12 cellular contexts compared by ENCODE assay signal in the genomic region with DNA sequence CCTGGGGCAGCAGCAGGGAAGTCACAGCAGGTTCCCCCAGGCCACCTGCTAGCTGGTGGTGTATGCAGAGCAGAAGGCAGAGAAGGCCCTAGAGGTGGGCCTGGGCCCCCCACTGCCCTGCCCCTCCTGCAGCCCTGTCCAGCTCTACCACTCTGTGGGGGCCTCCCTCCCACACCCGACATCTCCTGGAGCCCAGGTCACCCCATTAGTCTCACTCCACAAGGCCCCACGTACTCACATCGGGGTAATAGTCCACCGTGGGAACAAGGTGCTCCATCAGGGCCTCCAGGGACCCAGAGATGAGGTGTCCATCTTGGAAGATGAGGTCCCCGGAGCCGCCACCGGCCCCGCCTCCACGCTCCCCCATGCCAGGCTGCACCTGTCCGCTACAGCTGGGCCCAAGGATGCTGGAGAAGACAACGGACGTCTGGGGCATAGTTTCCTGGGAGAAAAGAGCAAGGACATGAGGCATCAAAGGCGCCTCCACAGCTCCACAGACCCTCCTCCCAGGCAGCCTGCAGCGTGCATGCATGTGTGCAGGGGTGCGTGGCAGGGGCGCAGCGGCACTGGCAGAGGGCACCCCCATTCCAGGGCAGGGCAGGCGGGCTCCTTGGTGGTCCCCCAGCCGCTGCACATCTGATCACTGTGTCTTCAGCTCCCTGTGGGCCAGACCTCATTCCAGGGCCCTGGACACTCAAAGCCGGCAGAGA.
DNase-seq lines count a peak whose midpoint lies in the region; ATAC-seq, FAIRE-seq and TF ChIP-seq lines count a peak whose summit lies in the region.
"Had no signal": no experiment of that assay in that cellular context is flagged by ENCODE, and none has a peak within 500 bp of the region (broad histone marks: within the 10 kb centered on the region; RNA-seq: fewer than 3 reads in every experiment).

No MANE protein-coding gene starts in this region.

- no peaks in the 10 kb centered on the region for H3K27me3 Mint-ChIP-seq in natural killer cell (ENCODE audit: low read depth in 2 of 2)
- H3K27me3 Mint-ChIP-seq in natural killer cell treated with Interleukin-12 subunit alpha and Interleukin-12 subunit beta and Interleukin-15 and Interleukin-18, amount 100 ng/mL, for 72 hours = no peaks in the 10 kb centered on the region
- H3K27me3 Mint-ChIP-seq in central memory CD8-positive, alpha-beta T cell = no peaks in the 10 kb centered on the region
- no peaks in the 10 kb centered on the region for H3K27me3 Mint-ChIP-seq in activated T-helper 2 cell treated with anti-CD3 and anti-CD28 coated beads, Interferon-gamma antibody, Interleukin-2, Interleukin-4, amounts not matched to agents 10 μg/mL and 5 μg/mL and 100 μg/mL, durations not matched to agents 14 hours and 24 hours and 36 hours (ENCODE audit: low read depth)
- H3K27me3 Mint-ChIP-seq: naive thymus-derived CD8-positive, alpha-beta T cell; stimulated activated naive B cell treated with anti-CD40 and anti-IgM and Interleukin-4, amounts not matched to agents 10 μg/mL and 1 μg/mL and 100 μg/mL, for 72 hours had no signal

- no peak for FAIRE-seq in H54 (lab: Jason Lieb, UNC)

- no peaks in the 10 kb centered on the region for H3K9me3 ChIP-seq in uterus

- peaks cover 6 to 17% of the 10 kb centered on the region in 2 donors for H3K4me1 Mint-ChIP-seq in natural killer cell
- H3K4me1 Mint-ChIP-seq in natural killer cell treated with Interleukin-12 subunit alpha and Interleukin-12 subunit beta and Interleukin-15 and Interleukin-18, amount 100 ng/mL, for 72 hours (ENCODE audit: low read depth in 2 of 2) = peaks cover 5 to 7% of the 10 kb centered on the region in 2 donors
- H3K4me1 Mint-ChIP-seq in central memory CD8-positive, alpha-beta T cell = peaks cover 13% of the 10 kb centered on the region
- H3K4me1 Mint-ChIP-seq in activated T-helper 2 cell treated with anti-CD3 and anti-CD28 coated beads, Interferon-gamma antibody, Interleukin-2, Interleukin-4, amounts not matched to agents 10 μg/mL and 5 μg/mL and 100 μg/mL, durations not matched to agents 14 hours and 24 hours and 36 hours (ENCODE audit: low read depth) = peaks cover 7% of the 10 kb centered on the region

- TF ChIP-seq POLR2A in uterus (IDR thresholded peaks at IDR 0.05) (no peak), H54 (IDR thresholded peaks at IDR 0.05; ENCODE audit: low read depth, low read length) (no peak)

- H3K27ac ChIP-seq in uterus = no peak overlapping the region

- no peaks in the 10 kb centered on the region for H3K36me3 Mint-ChIP-seq in natural killer cell
- no peaks in the 10 kb centered on the region for H3K36me3 Mint-ChIP-seq in natural killer cell treated with Interleukin-12 subunit alpha and Interleukin-12 subunit beta and Interleukin-15 and Interleukin-18, amount 100 ng/mL, for 72 hours
- no peaks in the 10 kb centered on the region for H3K36me3 Mint-ChIP-seq in central memory CD8-positive, alpha-beta T cell (ENCODE audit: insufficient read depth)
- H3K36me3 Mint-ChIP-seq in activated T-helper 2 cell treated with anti-CD3 and anti-CD28 coated beads, Interferon-gamma antibody, Interleukin-2, Interleukin-4, amounts not matched to agents 10 μg/mL and 5 μg/mL and 100 μg/mL, durations not matched to agents 14 hours and 24 hours and 36 hours (ENCODE audit: low read depth) = no peaks in the 10 kb centered on the region
- H3K36me3 Mint-ChIP-seq: naive thymus-derived CD8-positive, alpha-beta T cell; stimulated activated naive B cell treated with anti-CD40 and anti-IgM and Interleukin-4, amounts not matched to agents 10 μg/mL and 1 μg/mL and 100 μg/mL, for 72 hours had no signal

- DNase-seq in natural killer cell = peak; percentile 13
- no peak for DNase-seq in natural killer cell treated with Interleukin-12 subunit alpha and Interleukin-12 subunit beta and Interleukin-15 and Interleukin-18, amount 100 ng/mL, for 72 hours (ENCODE audit: low spot score)
- DNase-seq in central memory CD8-positive, alpha-beta T cell (ENCODE audit: low spot score in 2 of 2) = peak; percentile 7 to 10
- DNase-seq in omental fat pad (ENCODE audit: low spot score) = peak; percentile 5
- peak; percentile 4 to 7 for DNase-seq in uterus
- DNase-seq in DMS153 treated with DMSO at 0.1 percent for 48 hours (lab: John Stamatoyannopoulos, UW; ENCODE audit: unreplicated experiment) = no peak
- DNase-seq in activated T-helper 2 cell treated with anti-CD3 and anti-CD28 coated beads, Interferon-gamma antibody, Interleukin-2, Interleukin-4, amounts not matched to agents 10 μg/mL and 5 μg/mL and 100 μg/mL, durations not matched to agents 14 hours and 24 hours and 36 hours (ENCODE audit: low spot score) = no peak
- no peak for DNase-seq in H54 (ENCODE audit: insufficient read length, low spot score)
- DNase-seq: NCI-H2107 had no signal

- TF ChIP-seq CTCF in natural killer cell (IDR thresholded peaks at IDR 0.05) = no peak
- TF ChIP-seq CTCF in omental fat pad (IDR thresholded peaks at IDR 0.05) = no peak
- no peak for TF ChIP-seq CTCF in uterus (IDR thresholded peaks at IDR 0.05)

- intact Hi-C loops in natural killer cell (cut with micrococcal nuclease) (loop anchor here (2.0 to 10.0 kb wide), 2 partner anchors 51 to 139 kb away; no protein-coding TSS in a partner anchor), uterus (cut with DNase I; ENCODE audit: low total_unique reads) (no loop called here)
- intact Hi-C loops in activated T-helper 2 cell treated with anti-CD3 and anti-CD28 coated beads, Interferon-gamma antibody, Interleukin-2, Interleukin-4, amounts not matched to agents 10 μg/mL and 5 μg/mL and 100 μg/mL, durations not matched to agents 14 hours and 24 hours and 36 hours (cut with micrococcal nuclease) = loop anchor here (1.0 kb wide), 3 partner anchors 23 to 256 kb away; no protein-coding TSS in a partner anchor

- H3K4me1 ChIP-seq in uterus = no peaks in the 10 kb centered on the region

- no peak overlapping the region for H3K4me3 ChIP-seq in uterus

- no peak overlapping the region for H3K4me3 Mint-ChIP-seq in natural killer cell
- no peak overlapping the region for H3K4me3 Mint-ChIP-seq in natural killer cell treated with Interleukin-12 subunit alpha and Interleukin-12 subunit beta and Interleukin-15 and Interleukin-18, amount 100 ng/mL, for 72 hours
- H3K4me3 Mint-ChIP-seq in central memory CD8-positive, alpha-beta T cell = no peak overlapping the region
- H3K4me3 Mint-ChIP-seq in activated T-helper 2 cell treated with anti-CD3 and anti-CD28 coated beads, Interferon-gamma antibody, Interleukin-2, Interleukin-4, amounts not matched to agents 10 μg/mL and 5 μg/mL and 100 μg/mL, durations not matched to agents 14 hours and 24 hours and 36 hours (ENCODE audit: low read depth) = no peak overlapping the region
- H3K4me3 Mint-ChIP-seq: naive thymus-derived CD8-positive, alpha-beta T cell; stimulated activated naive B cell treated with anti-CD40 and anti-IgM and Interleukin-4, amounts not matched to agents 10 μg/mL and 1 μg/mL and 100 μg/mL, for 72 hours; T-helper 1 cell treated with Interleukin-12 subunit alpha and Interleukin-12 subunit beta and Interleukin-4 antibody, amounts not matched to agents 30 μg/mL and 1 μg/mL, for 36 hours had no signal

- H3K36me3 ChIP-seq in uterus = no peaks in the 10 kb centered on the region

- no peaks in the 10 kb centered on the region for H3K27me3 ChIP-seq in uterus

- H3K9me3 Mint-ChIP-seq in natural killer cell = no peaks in the 10 kb centered on the region
- no peaks in the 10 kb centered on the region for H3K9me3 Mint-ChIP-seq in natural killer cell treated with Interleukin-12 subunit alpha and Interleukin-12 subunit beta and Interleukin-15 and Interleukin-18, amount 100 ng/mL, for 72 hours
- H3K9me3 Mint-ChIP-seq in central memory CD8-positive, alpha-beta T cell = no peaks in the 10 kb centered on the region
- H3K9me3 Mint-ChIP-seq in activated T-helper 2 cell treated with anti-CD3 and anti-CD28 coated beads, Interferon-gamma antibody, Interleukin-2, Interleukin-4, amounts not matched to agents 10 μg/mL and 5 μg/mL and 100 μg/mL, durations not matched to agents 14 hours and 24 hours and 36 hours = no peaks in the 10 kb centered on the region
- H3K9me3 Mint-ChIP-seq: naive thymus-derived CD8-positive, alpha-beta T cell; stimulated activated naive B cell treated with anti-CD40 and anti-IgM and Interleukin-4, amounts not matched to agents 10 μg/mL and 1 μg/mL and 100 μg/mL, for 72 hours; T-helper 1 cell treated with Interleukin-12 subunit alpha and Interleukin-12 subunit beta and Interleukin-4 antibody, amounts not matched to agents 30 μg/mL and 1 μg/mL, for 36 hours had no signal

- H3K27ac Mint-ChIP-seq in natural killer cell = peak overlapping the region in 1 of 2 donors; percentile 66
- no peak overlapping the region for H3K27ac Mint-ChIP-seq in natural killer cell treated with Interleukin-12 subunit alpha and Interleukin-12 subunit beta and Interleukin-15 and Interleukin-18, amount 100 ng/mL, for 72 hours
- no peak overlapping the region for H3K27ac Mint-ChIP-seq in central memory CD8-positive, alpha-beta T cell (ENCODE audit: low read depth)
- H3K27ac Mint-ChIP-seq in activated T-helper 2 cell treated with anti-CD3 and anti-CD28 coated beads, Interferon-gamma antibody, Interleukin-2, Interleukin-4, amounts not matched to agents 10 μg/mL and 5 μg/mL and 100 μg/mL, durations not matched to agents 14 hours and 24 hours and 36 hours = no peak overlapping the region
- H3K27ac Mint-ChIP-seq: stimulated activated naive B cell treated with anti-CD40 and anti-IgM and Interleukin-4, amounts not matched to agents 10 μg/mL and 1 μg/mL and 100 μg/mL, for 72 hours; T-helper 1 cell treated with Interleukin-12 subunit alpha and Interleukin-12 subunit beta and Interleukin-4 antibody, amounts not matched to agents 30 μg/mL and 1 μg/mL, for 36 hours had no signal

- ATAC-seq in natural killer cell (no peak), omental fat pad (ENCODE audit: low FRiP score) (no peak)
- no peak for ATAC-seq in natural killer cell treated with Interleukin-12 subunit alpha and Interleukin-12 subunit beta and Interleukin-15 and Interleukin-18, amount 100 ng/mL, for 72 hours
- no peak for ATAC-seq in central memory CD8-positive, alpha-beta T cell (replicated peaks; ENCODE audit: extremely low read depth, poor library complexity, severe bottlenecking)

Comparison
In these comparisons a context has a peak if more than half of its experiments do, and no peak if none do; other contexts are left out.
1. DNase-seq: peak in natural killer cell (single experiment), central memory CD8-positive, alpha-beta T cell (2 of 2), omental fat pad (single experiment) and uterus (2 of 2); none in natural killer cell treated with Interleukin-12 subunit alpha and Interleukin-12 subunit beta and Interleukin-15 and Interleukin-18, amount 100 ng/mL, for 72 hours (single experiment), DMS153 treated with DMSO at 0.1 percent for 48 hours (single experiment), activated T-helper 2 cell treated with anti-CD3 and anti-CD28 coated beads, Interferon-gamma antibody, Interleukin-2, Interleukin-4, amounts not matched to agents 10 μg/mL and 5 μg/mL and 100 μg/mL, durations not matched to agents 14 hours and 24 hours and 36 hours (single experiment) and H54 (single experiment).